ENCODE assay signal across 8 cellular contexts in genomic region chr16:56424791-56425438, GRCh38. TPM values are rescaled to one million over a fixed set of nuclear protein-coding genes. Genes with fewer than 3 reads are reported as not detected.
DNase-seq lines count a peak whose midpoint lies in the region; ATAC-seq, FAIRE-seq and TF ChIP-seq lines count a peak whose summit lies in the region.

No MANE protein-coding gene starts in this region.

- no peak for FAIRE-seq in HTR-8/SVneo (lab: Jason Lieb, UNC)

- no peak for TF ChIP-seq CTCF in mucosa of descending colon (IDR thresholded peaks at IDR 0.05)

- peak in 2 of 3 donors; percentile 22 to 46 for DNase-seq in CD4-positive, CD25-positive, alpha-beta regulatory T cell
- DNase-seq in HTR-8/SVneo (ENCODE audit: insufficient read length, low spot score) (peak; percentile 25), mucosa of descending colon (peak; percentile 30 to 73 (median 71)), amniotic stem cell (lab: John Stamatoyannopoulos, UW) (no peak)
- peak; percentile 82 for DNase-seq in activated CD4-positive, alpha-beta T cell treated with anti-CD3 and anti-CD28 coated beads, Interleukin-2, amount 10 ng/mL, durations not matched to agents 24 days and 14 days
- DNase-seq in effector memory CD4-positive, alpha-beta T cell = peak; percentile 2 to 24 (median 21)
- peak; percentile 35 for DNase-seq in stimulated activated naive CD4-positive, alpha-beta T cell treated with Interleukin-2 at 50 U/mL for 16 hours (lab: John Stamatoyannopoulos, UW)

- H3K27ac Mint-ChIP-seq in CD4-positive, CD25-positive, alpha-beta regulatory T cell = peak overlapping the region; percentile 83 to 95 (median 93)
- peak overlapping the region; percentile 91 for H3K27ac Mint-ChIP-seq in activated CD4-positive, alpha-beta T cell treated with anti-CD3 and anti-CD28 coated beads, Interleukin-2, amount 10 ng/mL, durations not matched to agents 24 days and 14 days

- H3K36me3 Mint-ChIP-seq in CD4-positive, CD25-positive, alpha-beta regulatory T cell = peaks cover 5% of the 10 kb centered on the region
- H3K36me3 Mint-ChIP-seq in activated CD4-positive, alpha-beta T cell treated with anti-CD3 and anti-CD28 coated beads, Interleukin-2, amount 10 ng/mL, durations not matched to agents 24 days and 14 days (ENCODE audit: low read depth) = peaks cover 10% of the 10 kb centered on the region

- ATAC-seq in CD4-positive, CD25-positive, alpha-beta regulatory T cell (ENCODE audit: low read depth in 2 of 2) = peak; percentile 13 to 40
- ATAC-seq in GM21390 (IDR thresholded peaks at IDR 0.05; ENCODE audit: unreplicated experiment) (peak; percentile 30), mucosa of descending colon (peak; percentile 57)

- peaks cover 44 to 48% (median 45%) of the 10 kb centered on the region in 4 donors for H3K4me1 Mint-ChIP-seq in CD4-positive, CD25-positive, alpha-beta regulatory T cell
- peaks cover 34% of the 10 kb centered on the region for H3K4me1 Mint-ChIP-seq in activated CD4-positive, alpha-beta T cell treated with anti-CD3 and anti-CD28 coated beads, Interleukin-2, amount 10 ng/mL, durations not matched to agents 24 days and 14 days

- intact Hi-C loops in activated CD4-positive, alpha-beta T cell treated with anti-CD3 and anti-CD28 coated beads, Interleukin-2, amount 10 ng/mL, durations not matched to agents 24 days and 14 days (cut with micrococcal nuclease) = loop anchor here (1.0 to 10.0 kb wide), 4 partner anchors 22 to 230 kb away; partner anchors contain the start of genes GNAO1, NUDT21 and OGFOD1
- intact Hi-C loops in mucosa of descending colon (cut with DNase I, micrococcal nuclease) = no loop called here

- no peak overlapping the region for H3K4me3 ChIP-seq in CD4-positive, CD25-positive, alpha-beta regulatory T cell (ENCODE audit: low read depth, low read length)
- peak overlapping the region; percentile 67 for H3K4me3 ChIP-seq in effector memory CD4-positive, alpha-beta T cell (ENCODE audit: insufficient read depth, low read depth, low read length, poor library complexity, severe bottlenecking)
- H3K4me3 ChIP-seq in mucosa of descending colon = peak overlapping the region; percentile 87

- peak overlapping the region; percentile 10 for H3K27ac ChIP-seq in CD4-positive, CD25-positive, alpha-beta regulatory T cell (ENCODE audit: insufficient read depth, low read length, poor library complexity, severe bottlenecking)
- H3K27ac ChIP-seq in effector memory CD4-positive, alpha-beta T cell (ENCODE audit: insufficient read depth, low read length, poor library complexity, severe bottlenecking) = peak overlapping the region; percentile 65

- H3K27me3 Mint-ChIP-seq in CD4-positive, CD25-positive, alpha-beta regulatory T cell = no peaks in the 10 kb centered on the region
- H3K27me3 Mint-ChIP-seq in activated CD4-positive, alpha-beta T cell treated with anti-CD3 and anti-CD28 coated beads, Interleukin-2, amount 10 ng/mL, durations not matched to agents 24 days and 14 days = no peaks in the 10 kb centered on the region

- H3K36me3 ChIP-seq in CD4-positive, CD25-positive, alpha-beta regulatory T cell (ENCODE audit: control insufficient read depth, insufficient read depth, low read length) = no peaks in the 10 kb centered on the region
- no peaks in the 10 kb centered on the region for H3K36me3 ChIP-seq in effector memory CD4-positive, alpha-beta T cell (ENCODE audit: control insufficient read depth, insufficient read depth, low read length)
- H3K36me3 ChIP-seq in mucosa of descending colon (ENCODE audit: low read depth) = no peaks in the 10 kb centered on the region

- peaks cover 29% of the 10 kb centered on the region for H3K4me1 ChIP-seq in CD4-positive, CD25-positive, alpha-beta regulatory T cell (ENCODE audit: control insufficient read depth, insufficient read depth, low read length, poor library complexity, severe bottlenecking)
- peaks cover 4% of the 10 kb centered on the region for H3K4me1 ChIP-seq in effector memory CD4-positive, alpha-beta T cell (ENCODE audit: control insufficient read depth, insufficient read depth, low read length, poor library complexity, severe bottlenecking)
- H3K4me1 ChIP-seq in mucosa of descending colon (ENCODE audit: low read depth) = peaks cover 20% of the 10 kb centered on the region

- peak overlapping the region; percentile 90 to 97 (median 94) for H3K4me3 Mint-ChIP-seq in CD4-positive, CD25-positive, alpha-beta regulatory T cell
- peak overlapping the region; percentile 99 for H3K4me3 Mint-ChIP-seq in activated CD4-positive, alpha-beta T cell treated with anti-CD3 and anti-CD28 coated beads, Interleukin-2, amount 10 ng/mL, durations not matched to agents 24 days and 14 days

- H3K9me3 Mint-ChIP-seq in CD4-positive, CD25-positive, alpha-beta regulatory T cell = no peaks in the 10 kb centered on the region
- no peaks in the 10 kb centered on the region for H3K9me3 Mint-ChIP-seq in activated CD4-positive, alpha-beta T cell treated with anti-CD3 and anti-CD28 coated beads, Interleukin-2, amount 10 ng/mL, durations not matched to agents 24 days and 14 days

- no peaks in the 10 kb centered on the region for H3K9me3 ChIP-seq in CD4-positive, CD25-positive, alpha-beta regulatory T cell (ENCODE audit: control insufficient read depth in 2 of 2, low read length in 2 of 2)
- H3K9me3 ChIP-seq in effector memory CD4-positive, alpha-beta T cell (ENCODE audit: control insufficient read depth, low read length) = no peaks in the 10 kb centered on the region
- H3K9me3 ChIP-seq in mucosa of descending colon = no peaks in the 10 kb centered on the region

- H3K27me3 ChIP-seq in CD4-positive, CD25-positive, alpha-beta regulatory T cell (ENCODE audit: control insufficient read depth, insufficient read depth, low read length) = no peaks in the 10 kb centered on the region
- H3K27me3 ChIP-seq in effector memory CD4-positive, alpha-beta T cell (replicated peaks; ENCODE audit: control insufficient read depth, insufficient read depth, low read length, poor library complexity, severe bottlenecking) = no peaks in the 10 kb centered on the region

RNA-seq across cellular contexts. Expression of gene AMFR, which starts 0.4 kb away (rescaled TPM):
- total RNA-seq in CD4-positive, CD25-positive, alpha-beta regulatory T cell = 77.3 TPM
- 10 to 100 TPM; 21.1 to 60.4 (median 44.0) TPM for polyA plus RNA-seq in CD4-positive, CD25-positive, alpha-beta regulatory T cell
- 50.6 and 52.3 TPM in 2 replicates for total RNA-seq in activated CD4-positive, alpha-beta T cell treated with anti-CD3 and anti-CD28 coated beads, Interleukin-2, amount 10 ng/mL, durations not matched to agents 24 days and 14 days
- total RNA-seq in mucosa of descending colon = 100 to 1,000 TPM in 2 of 3 donors, 10 to 100 TPM in 1; 83.3 to 116 (median 102) TPM

RNA-seq across cellular contexts. Expression of gene NUDT21, which starts 26.2 kb away (rescaled TPM):
- total RNA-seq in CD4-positive, CD25-positive, alpha-beta regulatory T cell = 111 TPM
- 100 to 1,000 TPM in 3 of 4 donors, 10 to 100 TPM in 1; 91.9 to 128 (median 104) TPM for polyA plus RNA-seq in CD4-positive, CD25-positive, alpha-beta regulatory T cell
- total RNA-seq in activated CD4-positive, alpha-beta T cell treated with anti-CD3 and anti-CD28 coated beads, Interleukin-2, amount 10 ng/mL, durations not matched to agents 24 days and 14 days = 282 and 297 TPM in 2 replicates
- 10 to 100 TPM; 64.4 to 94.2 (median 74.9) TPM for total RNA-seq in mucosa of descending colon

RNA-seq across cellular contexts. Expression of gene OGFOD1, which starts 26.4 kb away (rescaled TPM):
- total RNA-seq in CD4-positive, CD25-positive, alpha-beta regulatory T cell = 22.7 TPM
- 10 to 100 TPM; 80.9 to 96.4 (median 85.7) TPM for polyA plus RNA-seq in CD4-positive, CD25-positive, alpha-beta regulatory T cell
- 87.0 and 89.2 TPM in 2 replicates for total RNA-seq in activated CD4-positive, alpha-beta T cell treated with anti-CD3 and anti-CD28 coated beads, Interleukin-2, amount 10 ng/mL, durations not matched to agents 24 days and 14 days
- total RNA-seq in mucosa of descending colon = 10 to 100 TPM; 17.4 to 27.8 (median 23.6) TPM
